ENCODE assay signal across 2 cellular contexts in the genomic region with DNA sequence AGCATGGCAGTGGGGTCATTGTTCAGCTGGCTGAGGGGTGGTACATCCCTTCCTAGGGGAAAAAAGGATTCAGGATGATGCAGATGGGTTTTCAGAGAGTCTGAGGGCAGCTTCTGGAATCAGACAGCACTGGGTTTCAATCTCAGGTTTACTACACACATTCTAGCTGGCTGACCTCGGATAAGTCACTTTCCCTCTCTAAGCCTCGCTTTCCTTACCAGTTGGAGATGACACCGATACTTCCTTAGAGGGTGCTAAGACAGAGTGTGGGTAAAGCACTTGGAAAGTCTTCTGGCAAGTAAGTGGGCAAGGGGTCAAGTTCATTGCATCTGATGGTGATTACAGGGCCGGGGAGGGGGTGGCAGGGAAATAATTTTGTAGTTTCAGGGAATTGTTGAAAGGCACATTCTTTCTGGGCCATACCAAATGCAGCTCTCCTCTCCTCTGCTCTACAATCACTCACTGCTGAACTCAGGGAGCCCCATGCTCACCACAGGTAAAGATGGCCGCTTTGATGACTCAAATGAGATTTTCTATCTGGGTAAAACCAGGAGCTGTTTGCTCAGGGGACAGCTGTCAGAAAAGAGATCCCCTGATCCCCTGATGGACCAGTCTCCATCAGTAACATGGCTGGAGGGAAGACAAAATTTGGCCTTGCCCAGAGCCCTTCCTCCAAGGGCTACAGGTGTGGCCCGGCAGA.
TF ChIP-seq lines count a peak whose summit lies in the region.

No MANE protein-coding gene starts in this region.

TF ChIP-seq in HEK293, 187 proteins besides CTCF, POLR2A, EP300 and RAD21:
- TF ChIP-seq, protein P1, sequence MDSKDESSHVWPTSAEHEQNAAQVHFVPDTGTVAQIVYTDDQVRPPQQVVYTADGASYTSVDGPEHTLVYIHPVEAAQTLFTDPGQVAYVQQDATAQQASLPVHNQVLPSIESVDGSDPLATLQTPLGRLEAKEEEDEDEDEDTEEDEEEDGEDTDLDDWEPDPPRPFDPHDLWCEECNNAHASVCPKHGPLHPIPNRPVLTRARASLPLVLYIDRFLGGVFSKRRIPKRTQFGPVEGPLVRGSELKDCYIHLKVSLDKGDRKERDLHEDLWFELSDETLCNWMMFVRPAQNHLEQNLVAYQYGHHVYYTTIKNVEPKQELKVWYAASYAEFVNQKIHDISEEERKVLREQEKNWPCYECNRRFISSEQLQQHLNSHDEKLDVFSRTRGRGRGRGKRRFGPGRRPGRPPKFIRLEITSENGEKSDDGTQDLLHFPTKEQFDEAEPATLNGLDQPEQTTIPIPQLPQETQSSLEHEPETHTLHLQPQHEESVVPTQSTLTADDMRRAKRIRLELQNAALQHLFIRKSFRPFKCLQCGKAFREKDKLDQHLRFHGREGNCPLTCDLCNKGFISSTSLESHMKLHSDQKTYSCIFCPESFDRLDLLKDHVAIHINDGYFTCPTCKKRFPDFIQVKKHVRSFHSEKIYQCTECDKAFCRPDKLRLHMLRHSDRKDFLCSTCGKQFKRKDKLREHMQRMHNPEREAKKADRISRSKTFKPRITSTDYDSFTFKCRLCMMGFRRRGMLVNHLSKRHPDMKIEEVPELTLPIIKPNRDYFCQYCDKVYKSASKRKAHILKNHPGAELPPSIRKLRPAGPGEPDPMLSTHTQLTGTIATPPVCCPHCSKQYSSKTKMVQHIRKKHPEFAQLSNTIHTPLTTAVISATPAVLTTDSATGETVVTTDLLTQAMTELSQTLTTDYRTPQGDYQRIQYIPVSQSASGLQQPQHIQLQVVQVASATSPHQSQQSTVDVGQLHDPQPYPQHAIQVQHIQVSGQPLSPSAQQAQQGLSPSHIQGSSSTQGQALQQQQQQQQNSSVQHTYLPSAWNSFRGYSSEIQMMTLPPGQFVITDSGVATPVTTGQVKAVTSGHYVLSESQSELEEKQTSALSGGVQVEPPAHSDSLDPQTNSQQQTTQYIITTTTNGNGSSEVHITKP (tag by site-specific recombination; IDR thresholded peaks at IDR 0.05) = peak; percentile 53; the same call in 1 of the 2 replicates
- TF ChIP-seq, protein P2, sequence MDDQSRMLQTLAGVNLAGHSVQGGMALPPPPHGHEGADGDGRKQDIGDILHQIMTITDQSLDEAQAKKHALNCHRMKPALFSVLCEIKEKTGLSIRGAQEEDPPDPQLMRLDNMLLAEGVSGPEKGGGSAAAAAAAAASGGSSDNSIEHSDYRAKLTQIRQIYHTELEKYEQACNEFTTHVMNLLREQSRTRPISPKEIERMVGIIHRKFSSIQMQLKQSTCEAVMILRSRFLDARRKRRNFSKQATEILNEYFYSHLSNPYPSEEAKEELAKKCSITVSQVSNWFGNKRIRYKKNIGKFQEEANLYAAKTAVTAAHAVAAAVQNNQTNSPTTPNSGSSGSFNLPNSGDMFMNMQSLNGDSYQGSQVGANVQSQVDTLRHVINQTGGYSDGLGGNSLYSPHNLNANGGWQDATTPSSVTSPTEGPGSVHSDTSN (CRISPR knock-in tag; IDR thresholded peaks at IDR 0.05) = no peak

TF ChIP-seq in H1, 55 proteins besides CTCF, POLR2A, EP300 and RAD21:
- TF ChIP-seq, protein P3, sequence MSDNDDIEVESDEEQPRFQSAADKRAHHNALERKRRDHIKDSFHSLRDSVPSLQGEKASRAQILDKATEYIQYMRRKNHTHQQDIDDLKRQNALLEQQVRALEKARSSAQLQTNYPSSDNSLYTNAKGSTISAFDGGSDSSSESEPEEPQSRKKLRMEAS (IDR thresholded peaks at IDR 0.05) = no peak
- no peak for TF ChIP-seq BRCA1 (IDR thresholded peaks at IDR 0.05; ENCODE audit: low read depth, low read length)
- TF ChIP-seq SUZ12 (IDR thresholded peaks at IDR 0.05; ENCODE audit: low read length) = no peak
- TF ChIP-seq KDM1A (IDR thresholded peaks at IDR 0.05; ENCODE audit: borderline replicate concordance, low read length) = no peak
- TF ChIP-seq, protein P4, sequence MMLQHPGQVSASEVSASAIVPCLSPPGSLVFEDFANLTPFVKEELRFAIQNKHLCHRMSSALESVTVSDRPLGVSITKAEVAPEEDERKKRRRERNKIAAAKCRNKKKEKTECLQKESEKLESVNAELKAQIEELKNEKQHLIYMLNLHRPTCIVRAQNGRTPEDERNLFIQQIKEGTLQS (IDR thresholded peaks at IDR 0.05; ENCODE audit: insufficient read depth, low read depth, low read length) = no peak
- no peak for TF ChIP-seq SRF (IDR thresholded peaks at IDR 0.05; ENCODE audit: low read depth, low read length)
- no peak for TF ChIP-seq SIRT6 (IDR thresholded peaks at IDR 0.05; ENCODE audit: low read length)
- no peak for TF ChIP-seq GABPA (IDR thresholded peaks at IDR 0.05; ENCODE audit: borderline replicate concordance, insufficient read depth, low read length)
- TF ChIP-seq TEAD4 (IDR thresholded peaks at IDR 0.05; ENCODE audit: low read depth, low read length) = no peak
- no peak for TF ChIP-seq RNF2 (IDR thresholded peaks at IDR 0.05; ENCODE audit: borderline replicate concordance, low read depth, low read length, missing control alignments, poor library complexity, severe bottlenecking)
- TF ChIP-seq FOSL1 (IDR thresholded peaks at IDR 0.05; ENCODE audit: insufficient read depth, low read depth, low read length) = no peak
- no peak for TF ChIP-seq HDAC6 (IDR thresholded peaks at IDR 0.05; ENCODE audit: low read depth, low read length)
- TF ChIP-seq TCF12 (IDR thresholded peaks at IDR 0.05; ENCODE audit: low read depth, low read length) = no peak
